ENCODE assay signal across 8 cellular contexts in genomic region chr6:71250050-71250689, GRCh38. TPM values are rescaled to one million over a fixed set of nuclear protein-coding genes. Genes with fewer than 3 reads are reported as not detected.
DNase-seq lines count a peak whose midpoint lies in the region; ATAC-seq and TF ChIP-seq lines count a peak whose summit lies in the region.

No MANE protein-coding gene starts in this region.

- H3K27ac ChIP-seq in AG04450 (ENCODE audit: low read depth, low read length), result no peak overlapping the region

- H3K4me1 Mint-ChIP-seq in effector memory CD8-positive, alpha-beta T cell (ENCODE audit: low read depth in 2 of 2), result peaks cover 3 to 4% of the 10 kb centered on the region in 2 donors
- H3K4me1 Mint-ChIP-seq in naive B cell, result peaks cover 53 to 73% (median 72%) of the 10 kb centered on the region in 3 donors

- DNase-seq in AG04450 (ENCODE audit: low read depth, low spot score) (peak; percentile 29), NCI-H460 (ENCODE audit: extremely low read depth, low read depth) (peak; percentile 33), naive B cell (no peak), cerebellum (ENCODE audit: low spot score) (no peak), NCI-H2227 (lab: John Stamatoyannopoulos, UW; ENCODE audit: unreplicated experiment) (no peak)
- DNase-seq in effector memory CD8-positive, alpha-beta T cell, result no peak
- DNase-seq in effector CD4-positive, alpha-beta T cell, result no peak
- no peak for DNase-seq in stimulated activated CD4-positive, alpha-beta T cell treated with anti-CD3 and anti-CD28 coated beads, Interleukin-1b, Interleukin-23, amount 100 ng/mL, for 48 hours

- no peaks in the 10 kb centered on the region for H3K9me3 Mint-ChIP-seq in effector memory CD8-positive, alpha-beta T cell
- H3K9me3 Mint-ChIP-seq in naive B cell, result peaks cover 0 to 15% (median 3%) of the 10 kb centered on the region in 7 donors

- TF ChIP-seq CTCF in AG04450 (IDR thresholded peaks at IDR 0.05; ENCODE audit: low read depth, low read length), result no peak

- no peak overlapping the region for H3K4me3 ChIP-seq in AG04450 (ENCODE audit: low read depth, low read length)

- H3K9me3 ChIP-seq in AG04450 (ENCODE audit: control insufficient read depth, insufficient read depth, low read length), result peaks cover 7% of the 10 kb centered on the region; the same call in 1 of the 2 replicates

- peak; percentile 45 for ATAC-seq in effector memory CD8-positive, alpha-beta T cell (replicated peaks)
- peak in 1 of 2 donors; percentile 29 for ATAC-seq in naive B cell (ENCODE audit: low read depth in 2 of 2)

- H3K4me3 Mint-ChIP-seq in effector memory CD8-positive, alpha-beta T cell, result no peak overlapping the region
- peak overlapping the region in 5 of 8 donors; percentile 5 to 51 (median 30) for H3K4me3 Mint-ChIP-seq in naive B cell

- CTCF ChIA-PET in AG04450 (lab: Charles Lee), result interaction anchor here (1.2 to 1.8 kb wide), 2 partner anchors 60 to 98 kb away, joined by 4 read pairs; no protein-coding TSS in a partner anchor

- peaks cover 0 to 30% of the 10 kb centered on the region in 2 donors for H3K27me3 Mint-ChIP-seq in effector memory CD8-positive, alpha-beta T cell
- H3K27me3 Mint-ChIP-seq in naive B cell, result no peaks in the 10 kb centered on the region

- POLR2A ChIA-PET in AG04450 (lab: Yijun Ruan, JAX), result interaction anchor here (1.0 to 1.4 kb wide), 2 partner anchors 19 to 38 kb away, joined by 5 to 8 read pairs; partner anchors contain the start of gene OGFRL1

- no peaks in the 10 kb centered on the region for H3K27me3 ChIP-seq in AG04450 (ENCODE audit: control insufficient read depth, insufficient read depth, low read length)

- H3K27ac Mint-ChIP-seq in effector memory CD8-positive, alpha-beta T cell, result peak overlapping the region in 1 of 2 donors; percentile 19
- peak overlapping the region; percentile 15 to 80 (median 71) for H3K27ac Mint-ChIP-seq in naive B cell

- no peaks in the 10 kb centered on the region for H3K36me3 Mint-ChIP-seq in effector memory CD8-positive, alpha-beta T cell (ENCODE audit: insufficient read depth)
- no peaks in the 10 kb centered on the region for H3K36me3 Mint-ChIP-seq in naive B cell

RNA-seq across cellular contexts. Expression of gene OGFRL1, which starts 38.4 kb away (rescaled TPM):
- polyA plus RNA-seq in AG04450 (2011; rRNA removed) (12.8 and 16.6 TPM in 2 replicates), naive B cell (ENCODE audit: low read depth in 6 of 6) (10 to 100 TPM in 4 of 6 donors, 1 to 10 TPM in 2; 9.4 to 17.0 (median 11.3) TPM)
- polyA minus RNA-seq in AG04450 (2011; rRNA and poly(A)+ RNA removed), result 8.9 and 14.3 TPM in 2 replicates
- total RNA-seq in NCI-H460 (2014; rRNA removed; shearing (Covaris generic)), result 33.2 and 33.4 TPM in 2 replicates
- 16.0 and 25.9 TPM in 2 replicates for polyA plus RNA-seq in NCI-H460 (2014; cell fraction: nucleus; rRNA removed)
- total RNA-seq in cerebellum, result 37.6 TPM

Comparison
In these comparisons a context has a peak if more than half of its experiments do, and no peak if none do; other contexts are left out.
1. DNase-seq: peak in AG04450 (single experiment) and NCI-H460 (single experiment); none in effector memory CD8-positive, alpha-beta T cell (0 of 3), naive B cell (single experiment), cerebellum (single experiment), NCI-H2227 (single experiment), effector CD4-positive, alpha-beta T cell (single experiment) and stimulated activated CD4-positive, alpha-beta T cell treated with anti-CD3 and anti-CD28 coated beads, Interleukin-1b, Interleukin-23, amount 100 ng/mL, for 48 hours (single experiment).
2. H3K4me3 Mint-ChIP-seq: peak in naive B cell (5 of 8); none in effector memory CD8-positive, alpha-beta T cell (0 of 2).